ENCODE assay signal across 25 cellular contexts in genomic region chr10:88987840-88988239, GRCh38. TPM values are rescaled to one million over a fixed set of nuclear protein-coding genes. Genes with fewer than 3 reads are reported as not detected.
A peak's percentile ranks its signal among the peaks of the same experiment; 100 is the strongest.
DNase-seq lines count a peak whose midpoint lies in the region; ATAC-seq, FAIRE-seq and TF ChIP-seq lines count a peak whose summit lies in the region.
"Had no signal": no experiment of that assay in that cellular context is flagged by ENCODE, and none has a peak within 500 bp of the region (broad histone marks: within the 10 kb centered on the region; RNA-seq: fewer than 3 reads in every experiment).

No MANE protein-coding gene starts in this region.

- peaks cover 31% of the 10 kb centered on the region for H3K4me1 ChIP-seq in CD8-positive, alpha-beta T cell (ENCODE audit: insufficient read depth, low read length)
- peaks cover 10% of the 10 kb centered on the region for H3K4me1 ChIP-seq in GM12878 (ENCODE audit: control insufficient read depth, insufficient read depth, low read length)
- H3K4me1 ChIP-seq: prostate gland, SJCRH30 had no signal

- intact Hi-C loops in CD8-positive, alpha-beta T cell (cut with DNase I, micrococcal nuclease) = loop anchor here in 1 of 2 experiments (10.0 kb wide), 1 partner anchor 407 kb away; the partner anchor contains the start of gene IFIT1
- intact Hi-C loops in GM12878 (cut with micrococcal nuclease; ENCODE audit: unreplicated experiment) = loop anchor here (1.0 kb wide), 1 partner anchor 53 kb away; no protein-coding TSS in a partner anchor

- H3K27me3 Mint-ChIP-seq in CD8-positive, alpha-beta T cell (ENCODE audit: low read depth) = no peaks in the 10 kb centered on the region
- peaks cover 26% of the 10 kb centered on the region for H3K27me3 Mint-ChIP-seq in neural crest cell (ENCODE audit: low read depth)
- H3K27me3 Mint-ChIP-seq: activated CD4-positive, alpha-beta T cell treated with anti-CD3 and anti-CD28 coated beads for 36 hours had no signal

- no peak overlapping the region for H2AFZ ChIP-seq in GM12878 (ENCODE audit: control insufficient read depth, low read depth, low read length)

- H3K4me3 ChIP-seq in CD8-positive, alpha-beta T cell (ENCODE audit: low read depth, low read length) = no peak overlapping the region
- no peak overlapping the region for H3K4me3 ChIP-seq in GM12878
- H3K4me3 ChIP-seq: prostate gland, SJCRH30, smooth muscle cell had no signal

- no peak for TF ChIP-seq EP300 in GM12878 (IDR thresholded peaks at IDR 0.05; ENCODE audit: borderline replicate concordance in 1 of 2, control insufficient read depth in 1 of 2, low read depth in 2 of 2, low read length in 2 of 2)

- H3K4me2 ChIP-seq in GM12878 (ENCODE audit: control insufficient read depth, insufficient read depth) = peak overlapping the region; percentile 45
- H3K4me2 ChIP-seq: smooth muscle cell had no signal

- RAD21 ChIA-PET in GM12878 (lab: Charles Lee; ENCODE audit: unreplicated experiment) = interaction anchor here (0.7 to 2.1 kb wide), 32 partner anchors 8 to 261 kb away, joined by 3 to 39 read pairs (median 5); partner anchors contain the start of gene CH25H

- H3K9ac ChIP-seq in GM12878 (ENCODE audit: control insufficient read depth, insufficient read depth, low read length) = no peak overlapping the region

- peaks cover 14% of the 10 kb centered on the region for H3K36me3 Mint-ChIP-seq in CD8-positive, alpha-beta T cell
- no peaks in the 10 kb centered on the region for H3K36me3 Mint-ChIP-seq in neural crest cell (ENCODE audit: low read depth)

- POLR2A ChIA-PET in CD8-positive, alpha-beta T cell (lab: Charles Lee) = interaction anchor here (0.7 to 0.8 kb wide), 2 partner anchors 13 to 139 kb away, joined by 3 to 4 read pairs; no protein-coding TSS in a partner anchor
- POLR2A ChIA-PET in GM12878 (lab: Charles Lee) = interaction anchor here (1.0 to 1.8 kb wide), 5 partner anchors 9 to 55 kb away, joined by 3 to 8 read pairs (median 5); no protein-coding TSS in a partner anchor

- no peak overlapping the region for H3K27ac ChIP-seq in CD8-positive, alpha-beta T cell (ENCODE audit: low read depth, low read length)
- H3K27ac ChIP-seq in KOPT-K1 (ENCODE audit: low read depth, low read length, poor library complexity, severe bottlenecking) (peak overlapping the region; percentile 43), GM12878 (ENCODE audit: control insufficient read depth, insufficient read depth) (peak overlapping the region; percentile 7; the same call in 1 of the 2 replicates)
- H3K27ac ChIP-seq: SJCRH30 had no signal

- no peak for ATAC-seq in CD8-positive, alpha-beta T cell
- ATAC-seq in GM12878 = no peak
- ATAC-seq in HG02970 (IDR thresholded peaks at IDR 0.05; ENCODE audit: low FRiP score, unreplicated experiment) = no peak
- ATAC-seq in GM19452 (IDR thresholded peaks at IDR 0.05; ENCODE audit: unreplicated experiment) = no peak
- ATAC-seq: activated CD4-positive, alpha-beta T cell treated with anti-CD3 and anti-CD28 coated beads for 36 hours; PC-3 had no signal

- CTCF ChIA-PET in CD8-positive, alpha-beta T cell (lab: Charles Lee) = interaction anchor here (1.1 to 1.8 kb wide), 5 partner anchors 10 to 220 kb away, joined by 3 to 7 read pairs (median 5); no protein-coding TSS in a partner anchor
- CTCF ChIA-PET in GM12878 (lab: Yijun Ruan, JAX) = interaction anchor here (0.6 to 10.6 kb wide), 54 partner anchors 8 to 745 kb away, joined by 3 to 250 read pairs (median 6); partner anchors contain the start of genes CH25H, IFIT5 and STAMBPL1

- TF ChIP-seq RAD21 in GM12878 (IDR thresholded peaks at IDR 0.05; ENCODE audit: insufficient read depth, low read depth, low read length) = no peak

- no peaks in the 10 kb centered on the region for H3K36me3 ChIP-seq in CD8-positive, alpha-beta T cell (ENCODE audit: insufficient read depth, low read length)
- H3K36me3 ChIP-seq in KOPT-K1 (ENCODE audit: insufficient read depth, low read length) (no peaks in the 10 kb centered on the region), GM12878 (ENCODE audit: control insufficient read depth in 2 of 2, insufficient read depth in 2 of 2, low read length in 1 of 2) (no peaks in the 10 kb centered on the region)
- H3K36me3 ChIP-seq: BE2C, prostate gland, SJCRH30 had no signal

- H3K4me3 Mint-ChIP-seq in CD8-positive, alpha-beta T cell = no peak overlapping the region
- H3K4me3 Mint-ChIP-seq in neural crest cell = peak overlapping the region; percentile 35
- H3K4me3 Mint-ChIP-seq: activated CD4-positive, alpha-beta T cell treated with anti-CD3 and anti-CD28 coated beads for 36 hours; nephron progenitor cell had no signal

- H3K4me1 Mint-ChIP-seq in CD8-positive, alpha-beta T cell (ENCODE audit: low read depth) = peaks cover 56% of the 10 kb centered on the region
- peaks cover 23% of the 10 kb centered on the region for H3K4me1 Mint-ChIP-seq in neural crest cell

- peak overlapping the region; percentile 53 for H3K27ac Mint-ChIP-seq in CD8-positive, alpha-beta T cell
- no peak overlapping the region for H3K27ac Mint-ChIP-seq in neural crest cell (ENCODE audit: unreplicated experiment)
- H3K27ac Mint-ChIP-seq: nephron progenitor cell had no signal

- peaks cover 9% of the 10 kb centered on the region for H3K9me3 Mint-ChIP-seq in CD8-positive, alpha-beta T cell
- H3K9me3 Mint-ChIP-seq in neural crest cell = no peaks in the 10 kb centered on the region
- H3K9me3 Mint-ChIP-seq: nephron progenitor cell had no signal

- BruUV-seq in GM12878 (replicated peaks; lab: Mats Ljungman, UMichigan) = no TSS peak

- no peaks in the 10 kb centered on the region for H3K27me3 ChIP-seq in CD8-positive, alpha-beta T cell (ENCODE audit: insufficient read depth, low read length)
- no peaks in the 10 kb centered on the region for H3K27me3 ChIP-seq in GM12878 (replicated peaks in 1 of 2; ENCODE audit: control insufficient read depth in 2 of 2, insufficient read depth in 2 of 2, low read length in 1 of 2)
- H3K27me3 ChIP-seq: SJCRH30 had no signal

- H3K9me3 ChIP-seq in CD8-positive, alpha-beta T cell (ENCODE audit: low read length) = peaks cover 8% of the 10 kb centered on the region
- H3K9me3 ChIP-seq in KOPT-K1 (ENCODE audit: insufficient read depth, low read length, poor library complexity, severe bottlenecking) (no peaks in the 10 kb centered on the region), GM12878 (replicated peaks; ENCODE audit: control insufficient read depth, insufficient read depth, low read length) (no peaks in the 10 kb centered on the region)
- H3K9me3 ChIP-seq: BE2C, prostate gland, SJCRH30 had no signal

- no peak for TF ChIP-seq CTCF in CD8-positive, alpha-beta T cell (IDR thresholded peaks at IDR 0.05)
- TF ChIP-seq CTCF in GM12878 (IDR thresholded peaks at IDR 0.05 in 2 of 3, conservative IDR thresholded peaks at IDR 0.05 in 1 of 3; ENCODE audit: control insufficient read depth in 2 of 3, extremely low read depth in 1 of 3, insufficient read depth in 1 of 3, low read depth in 3 of 3, low read length in 3 of 3) = no peak
- TF ChIP-seq CTCF in neural crest cell (conservative IDR thresholded peaks at IDR 0.05) = no peak

- SMC1A ChIA-PET in GM12878 (lab: Charles Lee; ENCODE audit: uncharacterized antibody, unreplicated experiment) = interaction anchor here (0.6 to 8.7 kb wide), 30 partner anchors 9 to 423 kb away, joined by 3 to 114 read pairs (median 5); partner anchors contain the start of gene CH25H

- DNase-seq in CD8-positive, alpha-beta T cell = no peak
- DNase-seq in GM12878 (ENCODE audit: low read depth, low spot score) (no peak), neural crest cell (ENCODE audit: low read depth, low spot score) (no peak), GDM1 (lab: John Stamatoyannopoulos, UW) (no peak), NOMO-1 (lab: John Stamatoyannopoulos, UW; ENCODE audit: unreplicated experiment in 2 of 2) (no peak)
- DNase-seq: activated T-cell treated with anti-CD3 and anti-CD28 coated beads for 4 hours; anterior cingulate cortex; BE2C; cerebellar nuclear complex; DMS 273 treated with DMSO at 0.1 percent for 48 hours; effector memory CD4-positive, alpha-beta T cell; Karpas-422; mammary epithelial cell; NCI-H69; nephron progenitor cell; PC-3; SJCRH30; stimulated activated CD4-positive, alpha-beta T cell treated with anti-CD3 and anti-CD28 coated beads, Interleukin-4, amount 100 ng/mL, for 4 hours had no signal

- TF ChIP-seq POLR2A in GM12878 (IDR thresholded peaks at IDR 0.05; ENCODE audit: low read depth, low read length) = no peak

- in situ Hi-C loops in GM12878 (cut with MboI) = no loop called here

- no peak for FAIRE-seq in GM12878 (lab: Jason Lieb, UNC)
- FAIRE-seq: islet of Langerhans had no signal

- H4K20me1 ChIP-seq in GM12878 (ENCODE audit: control insufficient read depth, insufficient read depth) = no peaks in the 10 kb centered on the region

- peaks cover 42% of the 10 kb centered on the region for H3K79me2 ChIP-seq in GM12878 (ENCODE audit: control insufficient read depth, insufficient read depth, low read length)

- WGBS in GM12878 (ENCODE audit: insufficient coverage, insufficient replicate concordance, low lambda C conversion rate, missing lambda C conversion rate) = 55% methylated on average over 2 of the region's 2 CpGs

RNA-seq across cellular contexts. Expression of gene FAS, which starts 2.8 kb away (rescaled TPM):
- total RNA-seq in CD8-positive, alpha-beta T cell = 10 to 100 TPM; 27.7 to 28.9 TPM
- 387 and 393 TPM in 2 replicates for total RNA-seq in GM12878 (2013; cell fraction: nucleolus; rRNA removed)
- total RNA-seq in GM12878 (2014; rRNA removed) (70.0 and 85.3 TPM in 2 replicates), GM12878 (2014; rRNA removed; fragmentation: Illumina TruSeq; extraction: Trizol) (78.2 and 82.0 TPM in 2 replicates), GM12878 (2021) (61.1 and 62.9 TPM in 2 replicates), neural crest cell (2.2 and 2.3 TPM in 2 replicates)
- 25.2 TPM for polyA plus RNA-seq in GM12878 (2011; ENCODE audit: low read depth)
- polyA plus RNA-seq in GM12878 (2011; rRNA removed) (147 and 217 TPM in 2 replicates), GM12878 (2014; fragmentation: Illumina TruSeq; extraction: Trizol) (89.8 and 117 TPM in 2 replicates), GM12878 (2014; fragmentation: Nextera tagmentation; extraction: Ambion mirVana) (10 to 100 TPM; 50.1 to 54.9 TPM), GM12878 (2014; rRNA removed) (46.4 and 55.8 TPM in 2 replicates), GM12878 (2016; fragmentation: Nextera tagmentation; extraction: Ambion mirVana) (10 to 100 TPM; 69.9 to 73.7 TPM)
- polyA plus RNA-seq in GM12878 (2011; cell fraction: cytosol; rRNA removed) = 63.3 and 70.5 TPM in 2 replicates
- polyA plus RNA-seq in GM12878 (2011; cell fraction: nucleus; rRNA removed) = 80.6 and 126 TPM in 2 replicates
- 42.9 and 53.2 TPM in 2 replicates for polyA plus RNA-seq in GM12878 (2012)
- polyA minus RNA-seq in GM12878 (2011; rRNA and poly(A)+ RNA removed) = 125 and 188 TPM in 2 replicates
- polyA minus RNA-seq in GM12878 (2011; cell fraction: cytosol; rRNA and poly(A)+ RNA removed) = 40.6 and 46.1 TPM in 2 replicates
- polyA minus RNA-seq in GM12878 (2011; cell fraction: nucleus; rRNA and poly(A)+ RNA removed) = 104 and 109 TPM in 2 replicates

RNA-seq across cellular contexts. Expression of gene ACTA2, which starts 35.3 kb away (rescaled TPM):
- 1 to 10 TPM; 2.3 TPM for total RNA-seq in CD8-positive, alpha-beta T cell
- total RNA-seq in GM12878 (2013; cell fraction: nucleolus; rRNA removed) = 23.9 and 26.3 TPM in 2 replicates
- total RNA-seq in GM12878 (2014; rRNA removed) (25.3 and 32.5 TPM in 2 replicates), GM12878 (2014; rRNA removed; fragmentation: Illumina TruSeq; extraction: Trizol) (19.1 and 19.7 TPM in 2 replicates), GM12878 (2021) (38.4 and 39.2 TPM in 2 replicates), neural crest cell (7.0 and 7.6 TPM in 2 replicates)
- 43.4 TPM for polyA plus RNA-seq in GM12878 (2011; ENCODE audit: low read depth)
- polyA plus RNA-seq in GM12878 (2011; rRNA removed) (18.1 and 32.2 TPM in 2 replicates), GM12878 (2014; fragmentation: Illumina TruSeq; extraction: Trizol) (39.5 and 39.9 TPM in 2 replicates), GM12878 (2014; fragmentation: Nextera tagmentation; extraction: Ambion mirVana) (10 to 100 TPM in 1 of 2 experiments, 1 to 10 TPM in 1; 7.4 to 11.6 TPM), GM12878 (2014; rRNA removed) (23.9 and 32.0 TPM in 2 replicates), GM12878 (2016; fragmentation: Nextera tagmentation; extraction: Ambion mirVana) (10 to 100 TPM; 75.4 to 78.2 TPM)
- 54.6 and 70.4 TPM in 2 replicates for polyA plus RNA-seq in GM12878 (2011; cell fraction: cytosol; rRNA removed)
- 40.9 and 41.4 TPM in 2 replicates for polyA plus RNA-seq in GM12878 (2011; cell fraction: nucleus; rRNA removed)
- polyA plus RNA-seq in GM12878 (2012) = 45.7 and 60.9 TPM in 2 replicates
- 44.8 and 58.0 TPM in 2 replicates for polyA minus RNA-seq in GM12878 (2011; rRNA and poly(A)+ RNA removed)
- 28.2 and 29.3 TPM in 2 replicates for polyA minus RNA-seq in GM12878 (2011; cell fraction: cytosol; rRNA and poly(A)+ RNA removed)
- polyA minus RNA-seq in GM12878 (2011; cell fraction: nucleus; rRNA and poly(A)+ RNA removed) = 19.0 and 37.1 TPM in 2 replicates
- total RNA-seq: PC-3 had no signal
